ENCODE assay signal across 14 cellular contexts in genomic region chr12:48199784-48200198, GRCh38. TPM values are rescaled to one million over a fixed set of nuclear protein-coding genes. Genes with fewer than 3 reads are reported as not detected.
DNase-seq lines count a peak whose midpoint lies in the region; ATAC-seq, FAIRE-seq and TF ChIP-seq lines count a peak whose summit lies in the region.
"Had no signal": no experiment of that assay in that cellular context is flagged by ENCODE, and none has a peak within 500 bp of the region (broad histone marks: within the 10 kb centered on the region; RNA-seq: fewer than 3 reads in every experiment).

No MANE protein-coding gene starts in this region.

- H3K4me1 Mint-ChIP-seq in MCF 10A (ENCODE audit: insufficient read depth, unreplicated experiment) = peaks cover 7% of the 10 kb centered on the region
- peaks cover 36% of the 10 kb centered on the region for H3K4me1 Mint-ChIP-seq in activated naive CD8-positive, alpha-beta T cell treated with anti-CD3 and anti-CD28 coated beads, Interleukin-2, amount 10 ng/mL, durations not matched to agents 7 days and 5 days
- peaks cover 14% of the 10 kb centered on the region for H3K4me1 Mint-ChIP-seq in memory B cell

- no peak for DNase-seq in breast epithelium (ENCODE audit: low spot score in 2 of 2)
- DNase-seq in MCF 10A (ENCODE audit: unreplicated experiment) = no peak
- DNase-seq in activated naive CD8-positive, alpha-beta T cell treated with anti-CD3 and anti-CD28 coated beads, Interleukin-2, amount 10 ng/mL, durations not matched to agents 7 days and 5 days = no peak
- no peak for DNase-seq in memory B cell (ENCODE audit: low spot score in 2 of 2)
- DNase-seq in tibial nerve (ENCODE audit: low spot score in 2 of 2) = no peak
- DNase-seq in NCI-H1417 treated with DMSO at 0.1 percent for 48 hours (lab: John Stamatoyannopoulos, UW) = no peak
- no peak for DNase-seq in SW480 (ENCODE audit: low spot score)
- no peak for DNase-seq in kidney
- DNase-seq: activated CD4-positive, alpha-beta T cell treated with anti-CD3 and anti-CD28 coated beads, Interleukin-2, amount 50 U/mL, for 48 hours; COR-L47; NCI-H2107 had no signal

- H3K36me3 ChIP-seq in breast epithelium = no peaks in the 10 kb centered on the region
- H3K36me3 ChIP-seq in tibial nerve = peaks cover 0 to 26% (median 0%) of the 10 kb centered on the region in 3 donors
- H3K36me3 ChIP-seq in kidney (ENCODE audit: control insufficient read depth in 1 of 2, insufficient read depth in 2 of 2, low read length in 2 of 2) = no peaks in the 10 kb centered on the region

- H3K4me1 ChIP-seq in breast epithelium (no peaks in the 10 kb centered on the region), tibial nerve (peaks cover 0 to 35% (median 10%) of the 10 kb centered on the region in 4 donors), kidney (ENCODE audit: control insufficient read depth in 1 of 2, insufficient read depth in 1 of 2, low read depth in 1 of 2, low read length in 2 of 2) (peaks cover 0 to 2% of the 10 kb centered on the region in 2 donors)

- H3K4me3 ChIP-seq in breast epithelium (peak overlapping the region in 1 of 3 donors; percentile 91), tibial nerve (no peak overlapping the region), kidney (ENCODE audit: low read length in 2 of 2) (peak overlapping the region in 1 of 2 donors; percentile 1)

- TF ChIP-seq POLR2A in breast epithelium (IDR thresholded peaks at IDR 0.05) (no peak), tibial nerve (IDR thresholded peaks at IDR 0.05) (no peak)

- no peak overlapping the region for H3K9ac ChIP-seq in kidney (ENCODE audit: low read length in 2 of 2)

- H3K9me3 ChIP-seq in breast epithelium (peaks cover 7 to 12% of the 10 kb centered on the region in 2 donors), tibial nerve (peaks cover 0 to 28% (median 0%) of the 10 kb centered on the region in 4 donors), kidney (ENCODE audit: control insufficient read depth in 1 of 2, low read length in 2 of 2) (peaks cover 0 to 23% of the 10 kb centered on the region in 2 donors)

- H3K27me3 Mint-ChIP-seq in MCF 10A (ENCODE audit: insufficient read depth, unreplicated experiment) (peaks cover 56% of the 10 kb centered on the region), memory B cell (no peaks in the 10 kb centered on the region)
- peaks cover 3% of the 10 kb centered on the region for H3K27me3 Mint-ChIP-seq in activated naive CD8-positive, alpha-beta T cell treated with anti-CD3 and anti-CD28 coated beads, Interleukin-2, amount 10 ng/mL, durations not matched to agents 7 days and 5 days

- intact Hi-C loops in breast epithelium (cut with DNase I; ENCODE audit: low total_unique reads) = no loop called here
- intact Hi-C loops in MCF 10A (cut with micrococcal nuclease) = no loop called here
- intact Hi-C loops in kidney (cut with DNase I) = no loop called here

- H3K27ac ChIP-seq in breast epithelium = peak overlapping the region; percentile 99
- peak overlapping the region in 3 of 4 donors; percentile 95 to 98 (median 98) for H3K27ac ChIP-seq in tibial nerve
- H3K27ac ChIP-seq in kidney (ENCODE audit: low read depth in 2 of 2, low read length in 2 of 2) = no peak overlapping the region

- H3K4me3 Mint-ChIP-seq in MCF 10A (ENCODE audit: unreplicated experiment) (no peak overlapping the region), memory B cell (peak overlapping the region; percentile 85)
- peak overlapping the region; percentile 89 for H3K4me3 Mint-ChIP-seq in activated naive CD8-positive, alpha-beta T cell treated with anti-CD3 and anti-CD28 coated beads, Interleukin-2, amount 10 ng/mL, durations not matched to agents 7 days and 5 days

- no peak for TF ChIP-seq CTCF in breast epithelium (IDR thresholded peaks at IDR 0.05)
- TF ChIP-seq CTCF in MCF 10A (IDR thresholded peaks at IDR 0.05; ENCODE audit: unreplicated experiment) = no peak
- TF ChIP-seq CTCF in tibial nerve (IDR thresholded peaks at IDR 0.05) = no peak
- no peak for TF ChIP-seq CTCF in kidney (IDR thresholded peaks at IDR 0.05; ENCODE audit: borderline replicate concordance, extremely low read depth, insufficient read depth)

- CTCF ChIA-PET in MCF 10A (lab: Yijun Ruan, JAX) = interaction anchor here (0.6 to 4.0 kb wide), 4 partner anchors 11 to 290 kb away, joined by 3 to 30 read pairs (median 4); no protein-coding TSS in a partner anchor

- TF ChIP-seq EP300 in tibial nerve (IDR thresholded peaks at IDR 0.05) = no peak

- no peak for ATAC-seq in activated naive CD8-positive, alpha-beta T cell treated with anti-CD3 and anti-CD28 coated beads, Interleukin-2, amount 10 ng/mL, durations not matched to agents 7 days and 5 days (ENCODE audit: low read depth)
- ATAC-seq in memory B cell (ENCODE audit: low read depth) = no peak

- H3K36me3 Mint-ChIP-seq in MCF 10A (ENCODE audit: insufficient read depth, unreplicated experiment) (no peaks in the 10 kb centered on the region), memory B cell (peaks cover 20% of the 10 kb centered on the region)
- H3K36me3 Mint-ChIP-seq in activated naive CD8-positive, alpha-beta T cell treated with anti-CD3 and anti-CD28 coated beads, Interleukin-2, amount 10 ng/mL, durations not matched to agents 7 days and 5 days = peaks cover 40% of the 10 kb centered on the region

- H3K27ac Mint-ChIP-seq in MCF 10A (ENCODE audit: low read depth, unreplicated experiment) = no peak overlapping the region
- peak overlapping the region; percentile 90 for H3K27ac Mint-ChIP-seq in activated naive CD8-positive, alpha-beta T cell treated with anti-CD3 and anti-CD28 coated beads, Interleukin-2, amount 10 ng/mL, durations not matched to agents 7 days and 5 days
- peak overlapping the region; percentile 87 for H3K27ac Mint-ChIP-seq in memory B cell

- H3K27me3 ChIP-seq in breast epithelium (no peaks in the 10 kb centered on the region), tibial nerve (no peaks in the 10 kb centered on the region)

- peaks cover 6% of the 10 kb centered on the region for H3K9me3 Mint-ChIP-seq in MCF 10A (ENCODE audit: unreplicated experiment)
- peaks cover 17% of the 10 kb centered on the region for H3K9me3 Mint-ChIP-seq in activated naive CD8-positive, alpha-beta T cell treated with anti-CD3 and anti-CD28 coated beads, Interleukin-2, amount 10 ng/mL, durations not matched to agents 7 days and 5 days
- peaks cover 10% of the 10 kb centered on the region for H3K9me3 Mint-ChIP-seq in memory B cell

- POLR2A ChIA-PET in MCF 10A (lab: Yijun Ruan, JAX) = interaction anchor here (0.7 kb wide), 1 partner anchor 12 kb away, joined by 3 read pairs; no protein-coding TSS in a partner anchor
- POLR2A ChIA-PET in activated naive CD8-positive, alpha-beta T cell treated with anti-CD3 and anti-CD28 coated beads, Interleukin-2, amount 10 ng/mL, durations not matched to agents 7 days and 5 days (lab: Charles Lee) = interaction anchor here (0.5 to 1.9 kb wide), 7 partner anchors 24 to 652 kb away, joined by 3 to 8 read pairs (median 3); partner anchors contain the start of genes DDX23, KANSL2, SENP1 and ZNF641

- no peak for FAIRE-seq in kidney (lab: Jason Lieb, UNC)

- WGBS in tibial nerve, 2 donors = 32 to 34% methylated on average over 3 of the region's 3 CpGs

- no TSS peak for BruUV-seq in MCF 10A (replicated peaks; lab: Mats Ljungman, UMichigan)

RNA-seq across cellular contexts. Expression of gene OR10AD1, which starts 3.3 kb away (rescaled TPM):
- total RNA-seq in breast epithelium (not detected), MCF 10A (2022) (not detected in 2 replicates), tibial nerve (not detected), kidney (not detected)
- total RNA-seq in activated naive CD8-positive, alpha-beta T cell treated with anti-CD3 and anti-CD28 coated beads, Interleukin-2, amount 10 ng/mL, durations not matched to agents 7 days and 5 days = not detected
- polyA plus RNA-seq in kidney (ENCODE audit: insufficient read depth, low read depth, low replicate concordance) = not detected
- total RNA-seq: epithelial cell of proximal tubule, pulmonary artery endothelial cell, thoracic aorta had no signal

RNA-seq across cellular contexts. Expression of gene CCDC184, which starts 16.3 kb away (rescaled TPM):
- 1 to 10 TPM in 1 of 3 donors, under 1 TPM in 2; 0.44 to 2.0 (median 0.48) TPM for total RNA-seq in breast epithelium
- total RNA-seq in MCF 10A (2022) = not detected in 2 replicates
- total RNA-seq in activated naive CD8-positive, alpha-beta T cell treated with anti-CD3 and anti-CD28 coated beads, Interleukin-2, amount 10 ng/mL, durations not matched to agents 7 days and 5 days = under 1 TPM; 0.57 to 0.58 TPM
- total RNA-seq in tibial nerve = 1 to 10 TPM; 2.1 to 4.3 (median 2.9) TPM
- total RNA-seq in kidney = 2.0 TPM
- polyA plus RNA-seq in kidney (ENCODE audit: insufficient read depth, low read depth, low replicate concordance) = 1.7 TPM

RNA-seq across cellular contexts. Expression of gene ASB8, which starts 42.5 kb away (rescaled TPM):
- total RNA-seq in breast epithelium (10 to 100 TPM; 20.6 to 37.2 (median 30.6) TPM), MCF 10A (2022) (23.0 and 24.0 TPM in 2 replicates), tibial nerve (10 to 100 TPM; 25.1 to 40.2 (median 28.2) TPM), kidney (40.5 TPM)
- 10 to 100 TPM; 47.6 to 53.9 TPM for total RNA-seq in activated naive CD8-positive, alpha-beta T cell treated with anti-CD3 and anti-CD28 coated beads, Interleukin-2, amount 10 ng/mL, durations not matched to agents 7 days and 5 days
- 27.3 TPM for polyA plus RNA-seq in kidney (ENCODE audit: insufficient read depth, low read depth, low replicate concordance)

Comparison
In these comparisons a context has a peak if more than half of its experiments do, and no peak if none do; other contexts are left out.
1. H3K27ac ChIP-seq: peak in breast epithelium (2 of 2) and tibial nerve (3 of 4); none in kidney (0 of 2).